In genomic region chr17:44128383-44128782, GRCh38 we compare ENCODE assay signal across 25 cellular contexts. TPM values are rescaled to one million over a fixed set of nuclear protein-coding genes. Genes with fewer than 3 reads are reported as not detected.
"Had no signal": no experiment of that assay in that cellular context is flagged by ENCODE, and none has a peak within 500 bp of the region (broad histone marks: within the 10 kb centered on the region; RNA-seq: fewer than 3 reads in every experiment).

No MANE protein-coding gene starts in this region.

- H3K27ac ChIP-seq: dorsolateral prefrontal cortex, prostate gland, right atrium auricular region, sigmoid colon, stomach, thyroid gland had no signal

- H3K4me1 ChIP-seq: prostate gland, right atrium auricular region had no signal

- H3K4me3 ChIP-seq: dorsolateral prefrontal cortex, lung, mucosa of descending colon, prostate gland, right atrium auricular region, sigmoid colon, stomach, thyroid gland had no signal

- DNase-seq: dorsolateral prefrontal cortex; effector CD4-positive, alpha-beta T cell; head of caudate nucleus; left ventricle myocardium superior; mucosa of descending colon; naive B cell; nucleus accumbens; sigmoid colon; stimulated activated CD4-positive, alpha-beta T cell treated with anti-CD3 and anti-CD28 coated beads, Interleukin-2, amount 100 ng/mL, for 24 hours; stimulated activated CD4-positive, alpha-beta T cell treated with anti-CD3 and anti-CD28 coated beads, Interleukin-4, amount 100 ng/mL, for 24 hours; stimulated activated naive CD4-positive, alpha-beta T cell treated with Interleukin-2 at 50 U/mL for 16 hours; stomach; thyroid gland had no signal

- ATAC-seq: left ventricle myocardium superior; mucosa of descending colon; natural killer cell treated with Interleukin-12 subunit alpha and Interleukin-12 subunit beta and Interleukin-15 and Interleukin-18, amount 100 ng/mL, for 72 hours; stimulated activated effector memory CD8-positive, alpha-beta T cell treated with anti-CD3 and anti-CD28 coated beads, Interleukin-12 subunit alpha, Interleukin-12 subunit beta, amount 100 ng/mL, for 72 hours had no signal

- H3K36me3 ChIP-seq: prostate gland, right atrium auricular region, sigmoid colon, stomach, thyroid gland had no signal

- H3K27me3 ChIP-seq: dorsolateral prefrontal cortex, right atrium auricular region, sigmoid colon, stomach, thyroid gland had no signal

- FAIRE-seq: colon, frontal cortex, keratinocyte had no signal

- H3K9me3 ChIP-seq: mucosa of descending colon, prostate gland, right atrium auricular region, sigmoid colon, stomach, thyroid gland had no signal

RNA-seq across cellular contexts. Expression of gene ASB16, which starts 42.1 kb away (rescaled TPM):
- total RNA-seq: fibroblast of villous mesenchyme, frontal cortex, osteocyte, subcutaneous adipose tissue, temporal lobe had no signal
- polyA plus RNA-seq: keratinocyte had no signal
